9 cellular contexts compared by ENCODE assay signal in the genomic region with DNA sequence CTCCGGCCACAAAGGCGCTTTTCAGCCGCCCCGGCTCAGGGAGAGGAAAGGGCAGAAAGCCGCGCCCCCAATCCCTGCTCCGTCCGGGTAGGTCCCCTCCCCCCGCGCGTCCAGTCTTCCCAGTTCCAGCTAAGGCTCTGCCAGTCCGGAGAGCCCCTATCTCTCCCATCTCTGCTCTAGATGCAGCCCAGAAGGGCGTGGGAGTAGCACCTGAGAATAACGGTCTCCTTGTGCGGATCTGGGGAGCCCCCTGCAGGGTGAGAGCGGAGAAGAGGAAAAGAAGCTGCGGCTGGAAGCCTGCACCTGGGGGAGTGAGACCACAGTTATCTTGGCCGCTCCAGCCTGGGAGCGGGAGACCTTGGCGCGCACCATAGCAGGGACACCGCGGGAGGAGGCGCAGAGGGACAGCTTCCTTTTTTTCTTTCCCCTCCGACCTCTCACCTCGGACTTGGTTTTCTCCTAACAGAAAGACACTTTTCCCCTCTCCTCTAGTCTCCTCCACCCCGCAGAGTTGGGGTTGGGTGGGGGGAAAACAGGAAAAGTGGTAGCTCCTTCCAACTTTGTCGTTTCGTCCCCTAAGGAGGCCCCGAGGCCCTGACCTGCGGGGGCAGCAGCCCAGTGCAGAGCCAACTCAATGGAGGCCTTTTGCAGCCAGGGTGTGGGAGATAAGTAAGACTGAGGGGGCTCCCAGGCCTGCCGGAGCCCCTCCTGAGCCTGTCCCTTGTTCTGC. TPM values are rescaled to one million over a fixed set of nuclear protein-coding genes. Genes with fewer than 3 reads are reported as not detected.
A peak's percentile ranks its signal among the peaks of the same experiment; 100 is the strongest.
DNase-seq lines count a peak whose midpoint lies in the region; ATAC-seq, FAIRE-seq and TF ChIP-seq lines count a peak whose summit lies in the region.
"Had no signal": no experiment of that assay in that cellular context is flagged by ENCODE, and none has a peak within 500 bp of the region (broad histone marks: within the 10 kb centered on the region; RNA-seq: fewer than 3 reads in every experiment).

No MANE protein-coding gene starts in this region.

- DNase-seq in D721Med (ENCODE audit: insufficient read length, low spot score) (peak; percentile 75), LNCaP clone FGC (ENCODE audit: low read depth) (no peak), dermis blood vessel endothelial cell (peak; percentile 73), prostate gland (ENCODE audit: low spot score) (no peak)
- peak; percentile 46 for DNase-seq in activated CD4-positive, CD25-positive, alpha-beta regulatory T cell treated with anti-CD3 and anti-CD28 coated beads, Interleukin-2, amount 50 U/mL, for 72 hours

- H3K27me3 ChIP-seq in prostate gland (replicated peaks; ENCODE audit: insufficient read depth), result peaks cover 27% of the 10 kb centered on the region

- peak overlapping the region; percentile 35 for H3K4me3 Mint-ChIP-seq in stimulated activated naive CD8-positive, alpha-beta T cell treated with anti-CD3 and anti-CD28 coated beads, Interleukin-15, Interleukin-2, amounts not matched to agents 100 ng/mL and 50 ng/mL, for 24 hours

- peaks cover 47% of the 10 kb centered on the region for H3K4me1 Mint-ChIP-seq in stimulated activated naive CD8-positive, alpha-beta T cell treated with anti-CD3 and anti-CD28 coated beads, Interleukin-15, Interleukin-2, amounts not matched to agents 100 ng/mL and 50 ng/mL, for 24 hours (ENCODE audit: low read depth)

- WGBS in mesodermal cell (ENCODE audit: insufficient coverage in 2 of 2), 2 experiments, result 0 to 4% methylated on average over 8 to 25 of the region's 32 CpGs
- WGBS in prostate gland, result 9% methylated on average over 26 of the region's 32 CpGs

- no peaks in the 10 kb centered on the region for H3K9me3 Mint-ChIP-seq in stimulated activated naive CD8-positive, alpha-beta T cell treated with anti-CD3 and anti-CD28 coated beads, Interleukin-15, Interleukin-2, amounts not matched to agents 100 ng/mL and 50 ng/mL, for 24 hours

- H3K9me3 ChIP-seq in mesodermal cell (ENCODE audit: control insufficient read depth, low read length) (no peaks in the 10 kb centered on the region), prostate gland (no peaks in the 10 kb centered on the region)

- H3K27ac ChIP-seq in mesodermal cell (ENCODE audit: low read depth, low read length, severe bottlenecking) (no peak overlapping the region), prostate gland (no peak overlapping the region)

- TF ChIP-seq POLR2A in prostate gland (IDR thresholded peaks at IDR 0.05), result no peak

- H3K36me3 ChIP-seq in mesodermal cell (ENCODE audit: control insufficient read depth, insufficient read depth, low read length) (peaks cover 17% of the 10 kb centered on the region), prostate gland (no peaks in the 10 kb centered on the region)

- FAIRE-seq in D721Med (lab: Jason Lieb, UNC), result no peak

- ATAC-seq in GM21619 (IDR thresholded peaks at IDR 0.05; ENCODE audit: unreplicated experiment), result no peak

- TF ChIP-seq CTCF in D721Med (IDR thresholded peaks at IDR 0.05; ENCODE audit: insufficient read depth, missing control alignments), result peak; percentile 40
- peak; percentile 40 for TF ChIP-seq CTCF in LNCaP clone FGC (IDR thresholded peaks at IDR 0.05; ENCODE audit: control insufficient read depth, extremely low read depth, insufficient read depth)
- no peak for TF ChIP-seq CTCF in prostate gland (IDR thresholded peaks at IDR 0.05)

- H3K4me3 ChIP-seq in LNCaP clone FGC (ENCODE audit: low read depth, low read length) (no peak overlapping the region), mesodermal cell (ENCODE audit: extremely low read depth, insufficient read depth, low read length, poor library complexity, severe bottlenecking) (peak overlapping the region; percentile 22), prostate gland (no peak overlapping the region)

- H3K27ac Mint-ChIP-seq in stimulated activated naive CD8-positive, alpha-beta T cell treated with anti-CD3 and anti-CD28 coated beads, Interleukin-15, Interleukin-2, amounts not matched to agents 100 ng/mL and 50 ng/mL, for 24 hours, result no peak overlapping the region

- no peaks in the 10 kb centered on the region for H3K36me3 Mint-ChIP-seq in stimulated activated naive CD8-positive, alpha-beta T cell treated with anti-CD3 and anti-CD28 coated beads, Interleukin-15, Interleukin-2, amounts not matched to agents 100 ng/mL and 50 ng/mL, for 24 hours (ENCODE audit: low read depth)

- intact Hi-C loops in prostate gland (cut with DNase I), result no loop called here

- peaks cover 61% of the 10 kb centered on the region for H3K27me3 Mint-ChIP-seq in stimulated activated naive CD8-positive, alpha-beta T cell treated with anti-CD3 and anti-CD28 coated beads, Interleukin-15, Interleukin-2, amounts not matched to agents 100 ng/mL and 50 ng/mL, for 24 hours

- H3K4me1 ChIP-seq in mesodermal cell (ENCODE audit: control insufficient read depth, insufficient read depth, low read length, poor library complexity, severe bottlenecking) (peaks cover 25% of the 10 kb centered on the region), prostate gland (replicated peaks) (peaks cover 5% of the 10 kb centered on the region)

RNA-seq across cellular contexts. Expression of a gene that starts 2.4 kb away (rescaled TPM):
- 1.2 and 3.7 TPM in 2 replicates for total RNA-seq in dermis blood vessel endothelial cell
- 0.11 TPM for polyA plus RNA-seq in mesodermal cell (2013, experiment 1 of 2)
- polyA plus RNA-seq in mesodermal cell (2013, experiment 2 of 2), result 0.25 TPM
- 100 to 1,000 TPM in 1 of 2 donors, under 1 TPM in 1; 0.18 to 114 TPM for total RNA-seq in prostate gland
- total RNA-seq: T-helper 1 cell treated with Interleukin-12 subunit alpha and Interleukin-12 subunit beta and Interleukin-4 antibody, amounts not matched to agents 30 ng/mL and 1 ng/mL, for 36 hours had no signal

RNA-seq across cellular contexts. Expression of a gene that starts 18.4 kb away (rescaled TPM):
- total RNA-seq in dermis blood vessel endothelial cell, result 101 and 122 TPM in 2 replicates
- polyA plus RNA-seq in mesodermal cell (2013, experiment 1 of 2), result 84.0 TPM
- 67.7 TPM for polyA plus RNA-seq in mesodermal cell (2013, experiment 2 of 2)
- 100 to 1,000 TPM in 1 of 2 donors, 10 to 100 TPM in 1; 25.2 to 143 TPM for total RNA-seq in prostate gland

RNA-seq across cellular contexts. Expression of a gene that starts 22.5 kb away (rescaled TPM):
- total RNA-seq in dermis blood vessel endothelial cell (1.2 and 2.0 TPM in 2 replicates), prostate gland (1 to 10 TPM; 1.1 to 2.3 TPM)
- 4.6 TPM for polyA plus RNA-seq in mesodermal cell (2013, experiment 1 of 2)
- polyA plus RNA-seq in mesodermal cell (2013, experiment 2 of 2), result 4.5 TPM

RNA-seq across cellular contexts. Expression of a gene that starts 31.7 kb away (rescaled TPM):
- total RNA-seq in dermis blood vessel endothelial cell (41.2 and 99.0 TPM in 2 replicates), prostate gland (10 to 100 TPM; 82.7 to 99.7 TPM)
- polyA plus RNA-seq in mesodermal cell (2013, experiment 1 of 2), result 37.0 TPM
- polyA plus RNA-seq in mesodermal cell (2013, experiment 2 of 2), result 20.3 TPM

RNA-seq across cellular contexts. Expression of a gene that starts 38.9 kb away (rescaled TPM):
- total RNA-seq in dermis blood vessel endothelial cell (1,075 and 1,939 TPM in 2 replicates), prostate gland (100 to 1,000 TPM; 292 to 922 TPM)
- polyA plus RNA-seq in mesodermal cell (2013, experiment 1 of 2), result 2,326 TPM
- polyA plus RNA-seq in mesodermal cell (2013, experiment 2 of 2), result 2,085 TPM

Comparison
In these comparisons a context has a peak if more than half of its experiments do, and no peak if none do; other contexts are left out.
1. DNase-seq: peak in D721Med (single experiment), activated CD4-positive, CD25-positive, alpha-beta regulatory T cell treated with anti-CD3 and anti-CD28 coated beads, Interleukin-2, amount 50 U/mL, for 72 hours (single experiment) and dermis blood vessel endothelial cell (single experiment); none in LNCaP clone FGC (single experiment) and prostate gland (single experiment).
2. CTCF ChIP-seq: peak in D721Med (single experiment) and LNCaP clone FGC (single experiment); none in prostate gland (0 of 4).